ENCODE assay signal across 16 cellular contexts in genomic region chr4:42816189-42816588, GRCh38.
"Had no signal": no experiment of that assay in that cellular context is flagged by ENCODE, and none has a peak within 500 bp of the region (broad histone marks: within the 10 kb centered on the region; RNA-seq: fewer than 3 reads in every experiment).

No MANE protein-coding gene starts in this region.

- H3K27me3 ChIP-seq: gastrocnemius medialis, tibial artery, vagina had no signal

- H3K36me3 ChIP-seq: gastrocnemius medialis, tibial artery, vagina had no signal

- H3K27ac ChIP-seq: epithelial cell of prostate, gastrocnemius medialis, tibial artery, vagina had no signal

- ATAC-seq: activated naive CD4-positive, alpha-beta T cell treated with anti-CD3 and anti-CD28 coated beads, Interleukin-2, amount 50 U/mL, for 72 hours; effector memory CD8-positive, alpha-beta T cell; gastrocnemius medialis; left ventricle myocardium superior had no signal

- DNase-seq: activated B cell treated with CpG ODN at 0.5 μM for 24 hours; activated CD4-positive, alpha-beta T cell treated with anti-CD3 and anti-CD28 coated beads, Interleukin-2, amount 10 ng/mL, durations not matched to agents 24 days and 14 days; activated effector memory CD4-positive, alpha-beta T cell treated with anti-CD3 and anti-CD28 coated beads, Interleukin-2, amount 50 U/mL, for 16 hours; activated T-cell treated with anti-CD3 and anti-CD28 coated beads, Interleukin-2, amount 50 U/mL, for 24 hours; cerebellar nuclear complex; effector memory CD8-positive, alpha-beta T cell; gastrocnemius medialis; kidney; left ventricle myocardium superior; stimulated activated CD4-positive, alpha-beta T cell treated with anti-CD3 and anti-CD28 coated beads, Interleukin-12 subunit alpha, Interleukin-12 subunit beta, amount 100 ng/mL, for 4 hours; stimulated activated CD4-positive, alpha-beta T cell treated with anti-CD3 and anti-CD28 coated beads, Interleukin-2, amount 100 ng/mL, for 48 hours; T1000; tibial artery had no signal

- H3K4me3 ChIP-seq: gastrocnemius medialis, tibial artery, vagina had no signal

- H3K9me3 ChIP-seq: gastrocnemius medialis, tibial artery, vagina had no signal

- H3K4me1 ChIP-seq: tibial artery, vagina had no signal
